ENCODE assay signal across 8 cellular contexts in the genomic region with DNA sequence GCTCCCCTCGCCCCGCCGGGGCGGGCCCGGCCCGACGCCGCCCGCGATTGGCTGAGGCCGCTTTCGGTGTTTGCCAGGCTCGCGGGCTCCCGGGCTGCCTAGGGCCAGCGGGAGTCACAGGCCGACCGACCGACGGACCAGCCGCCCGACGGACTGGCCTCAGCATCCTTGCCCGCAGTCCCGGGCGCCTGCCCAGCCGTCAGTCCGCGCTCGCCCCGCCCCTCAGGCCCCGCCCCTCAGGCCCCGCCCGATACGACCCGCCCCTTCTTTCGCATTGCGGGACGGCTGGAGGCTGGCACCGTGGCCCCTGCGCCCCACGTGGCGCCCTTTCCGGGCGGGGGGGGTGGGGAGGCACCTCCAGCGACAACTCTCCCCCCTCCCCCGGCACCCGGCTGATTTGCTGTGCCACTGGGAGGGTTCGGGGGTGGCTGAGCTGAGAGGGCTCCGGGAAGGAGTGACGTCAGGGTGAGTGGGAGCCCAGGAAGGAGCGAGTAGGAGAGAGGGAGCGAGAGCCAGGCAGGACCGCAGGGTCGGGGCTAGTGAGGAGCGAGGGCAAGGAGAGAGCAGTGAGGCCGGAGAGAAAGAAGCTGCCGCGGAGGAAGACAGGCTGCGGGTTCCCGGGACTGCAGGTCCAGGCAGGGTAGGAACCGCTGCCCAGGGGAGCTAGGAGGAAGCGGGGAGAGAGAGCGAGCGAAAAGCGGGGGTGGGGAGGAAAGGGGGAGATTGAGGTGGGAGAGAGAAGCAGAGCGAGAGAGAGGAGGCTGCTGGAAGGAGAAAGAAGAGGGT. TPM values are rescaled to one million over a fixed set of nuclear protein-coding genes. Genes with fewer than 3 reads are reported as not detected.
DNase-seq lines count a peak whose midpoint lies in the region; FAIRE-seq and TF ChIP-seq lines count a peak whose summit lies in the region.

A gene with protein sequence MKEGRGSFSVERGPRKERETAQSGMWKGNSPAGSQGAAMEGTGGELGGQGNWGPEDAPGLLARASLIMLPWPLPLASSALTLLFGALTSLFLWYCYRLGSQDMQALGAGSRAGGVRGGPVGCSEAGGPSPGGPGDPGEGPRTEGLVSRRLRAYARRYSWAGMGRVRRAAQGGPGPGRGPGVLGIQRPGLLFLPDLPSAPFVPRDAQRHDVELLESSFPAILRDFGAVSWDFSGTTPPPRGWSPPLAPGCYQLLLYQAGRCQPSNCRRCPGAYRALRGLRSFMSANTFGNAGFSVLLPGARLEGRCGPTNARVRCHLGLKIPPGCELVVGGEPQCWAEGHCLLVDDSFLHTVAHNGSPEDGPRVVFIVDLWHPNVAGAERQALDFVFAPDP (plus strand): TSS at position 387 of the 786 bp plus-strand sequence. CDS start 484 bp downstream, outside the sequence.

- H3K9me3 ChIP-seq in SU-DHL-6 (ENCODE audit: insufficient read depth, low read length) (no peaks in the 10 kb centered on the region), left ventricle myocardium inferior (replicated peaks) (no peaks in the 10 kb centered on the region)

- intact Hi-C loops in left ventricle myocardium inferior (cut with micrococcal nuclease) = no loop called here

- H3K36me3 ChIP-seq in SU-DHL-6 (ENCODE audit: low read length) (no peaks in the 10 kb centered on the region), left ventricle myocardium inferior (no peaks in the 10 kb centered on the region)

- H3K4me1 ChIP-seq in left ventricle myocardium inferior = peaks cover 16% of the 10 kb centered on the region

- no peaks in the 10 kb centered on the region for H4K20me1 ChIP-seq in SU-DHL-6 (ENCODE audit: low read depth, low read length)

- H3K9me2 ChIP-seq in SU-DHL-6 (replicated peaks; ENCODE audit: insufficient read depth, low read length) = no peaks in the 10 kb centered on the region

- no peak for FAIRE-seq in GM19239 (lab: Jason Lieb, UNC)

- TF ChIP-seq CTCF in LNCaP clone FGC (IDR thresholded peaks at IDR 0.05; ENCODE audit: control insufficient read depth, extremely low read depth, insufficient read depth) = no peak
- TF ChIP-seq CTCF in SU-DHL-6 (IDR thresholded peaks at IDR 0.05; ENCODE audit: insufficient read depth, low read length, poor library complexity, severe bottlenecking) = no peak
- TF ChIP-seq CTCF in left ventricle myocardium inferior (IDR thresholded peaks at IDR 0.05; ENCODE audit: borderline replicate concordance) = no peak

- H3K27me3 ChIP-seq in SU-DHL-6 (ENCODE audit: low read length) (no peaks in the 10 kb centered on the region), left ventricle myocardium inferior (ENCODE audit: low read depth) (peaks cover 67% of the 10 kb centered on the region)

- peak within 1 kb of the TSS; percentile 64 for H2AFZ ChIP-seq in SU-DHL-6 (ENCODE audit: low read depth, low read length, severe bottlenecking)

- no peak within 1 kb of the TSS for H3K9ac ChIP-seq in SU-DHL-6 (ENCODE audit: low read length)

- H3K79me2 ChIP-seq in SU-DHL-6 (ENCODE audit: insufficient read depth, low read length) = no peaks in the 10 kb centered on the region

- peak within 1 kb of the TSS; percentile 56 for H3K4me2 ChIP-seq in SU-DHL-6 (ENCODE audit: low read depth, low read length, poor library complexity, severe bottlenecking)

- DNase-seq in AG08396 (ENCODE audit: low spot score) (peak; percentile 93), GM19239 (ENCODE audit: insufficient read length, low spot score) (peak; percentile 89), LNCaP clone FGC (ENCODE audit: low read depth) (peak; percentile 11), amniotic stem cell (lab: John Stamatoyannopoulos, UW) (peak; percentile 52), left ventricle myocardium inferior (peak; percentile 71), pons (ENCODE audit: low spot score) (peak; percentile 89), ureter (ENCODE audit: low spot score) (peak; percentile 58)

- no peaks in the 10 kb centered on the region for H3F3A ChIP-seq in SU-DHL-6 (ENCODE audit: insufficient read depth)

- peak within 1 kb of the TSS; percentile 83 for H3K4me3 ChIP-seq in LNCaP clone FGC (ENCODE audit: low read depth, low read length)
- H3K4me3 ChIP-seq in SU-DHL-6 (ENCODE audit: insufficient read depth, low read length, poor library complexity, severe bottlenecking) = peak within 1 kb of the TSS; percentile 55
- peak within 1 kb of the TSS; percentile 75 for H3K4me3 ChIP-seq in left ventricle myocardium inferior

- H3K27ac ChIP-seq in SU-DHL-6 (ENCODE audit: low read depth, low read length) = no peak within 1 kb of the TSS
- no peak within 1 kb of the TSS for H3K27ac ChIP-seq in left ventricle myocardium inferior (replicated peaks)

RNA-seq across cellular contexts. Expression of the gene that starts here (rescaled TPM):
- total RNA-seq in left ventricle myocardium inferior (not detected), ureter (1.2 TPM)

Comparison
In these comparisons a context has a peak if more than half of its experiments do, and no peak if none do; other contexts are left out.
1. Peak in DNase-seq and H3K4me3 ChIP-seq in left ventricle myocardium inferior; RNA of the gene not detected or under 1 TPM.
2. DNase-seq: peak in every context shown above with its lines; median percentile 93 in AG08396; 89 in GM19239; 89 in pons; 71 in left ventricle myocardium inferior; 58 in ureter; 52 in amniotic stem cell; 11 in LNCaP clone FGC.